15 cellular contexts compared by ENCODE assay signal in the genomic region with DNA sequence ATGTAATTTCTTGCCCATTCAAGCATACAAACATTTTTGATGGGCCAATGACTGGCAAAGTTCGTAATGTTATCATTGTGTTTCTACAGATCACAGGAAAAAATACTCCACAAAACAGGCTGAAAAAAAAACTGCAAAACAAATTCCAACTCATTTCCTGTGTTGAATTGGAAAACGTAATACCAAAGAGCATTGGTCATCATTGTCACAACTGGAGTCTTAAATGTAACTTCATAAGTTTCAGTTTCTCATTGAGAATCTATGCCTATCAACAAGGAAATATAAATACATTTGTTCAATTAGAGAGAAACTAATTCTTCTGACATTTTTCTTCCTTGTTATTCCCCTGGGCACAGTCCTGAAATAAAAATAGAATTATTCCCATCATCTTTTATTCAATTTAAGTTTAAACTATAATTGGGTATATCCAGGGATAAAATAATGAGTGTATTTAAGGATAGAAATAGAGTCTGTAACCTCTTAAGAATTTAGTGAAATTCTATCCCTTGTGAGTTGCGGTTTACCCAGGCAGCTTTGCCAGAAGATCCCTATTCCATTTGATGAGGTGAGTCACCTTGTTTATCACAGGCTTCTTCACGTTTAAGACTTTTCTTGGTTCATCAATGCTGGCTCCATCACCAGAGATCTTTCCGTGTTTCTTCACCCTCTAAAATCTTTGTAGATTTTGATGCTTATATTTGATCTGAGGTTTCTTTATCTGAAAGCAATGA.
DNase-seq lines count a peak whose midpoint lies in the region; ATAC-seq, FAIRE-seq and TF ChIP-seq lines count a peak whose summit lies in the region.
"Had no signal": no experiment of that assay in that cellular context is flagged by ENCODE, and none has a peak within 500 bp of the region (broad histone marks: within the 10 kb centered on the region; RNA-seq: fewer than 3 reads in every experiment).

No MANE protein-coding gene starts in this region.

- no peak overlapping the region for H3K4me3 ChIP-seq in right cardiac atrium (ENCODE audit: low read length)
- H3K4me3 ChIP-seq in astrocyte (ENCODE audit: insufficient read depth, low read depth, low read length) = no peak overlapping the region
- H3K4me3 ChIP-seq: sigmoid colon, transverse colon had no signal

- WGBS in right cardiac atrium = 54% methylated on average over 5 of the region's 5 CpGs

- H3K4me1 ChIP-seq in right cardiac atrium (ENCODE audit: control insufficient read depth, insufficient read depth, low read length) = peaks cover 1% of the 10 kb centered on the region
- H3K4me1 ChIP-seq in astrocyte (ENCODE audit: insufficient read depth, low read length) = no peaks in the 10 kb centered on the region
- H3K4me1 ChIP-seq: transverse colon had no signal

- no peak for TF ChIP-seq CTCF in astrocyte (IDR thresholded peaks at IDR 0.05; ENCODE audit: insufficient read depth, low read depth, low read length)

- peak overlapping the region; percentile 43 for H3K4me2 ChIP-seq in astrocyte (ENCODE audit: low read length)

- no peaks in the 10 kb centered on the region for H3K36me3 Mint-ChIP-seq in astrocyte (ENCODE audit: low read depth, unreplicated experiment)
- H3K36me3 Mint-ChIP-seq: activated naive CD8-positive, alpha-beta T cell had no signal

- H4K20me1 ChIP-seq in astrocyte (ENCODE audit: insufficient read depth, low read length) = no peaks in the 10 kb centered on the region

- DNase-seq in right cardiac atrium (no peak), Right ventricle myocardium inferior (ENCODE audit: missing footprints) (no peak), astrocyte (ENCODE audit: low read depth) (peak; percentile 33), hepatic stellate cell (ENCODE audit: low spot score) (peak; percentile 56), NK-92 (lab: John Stamatoyannopoulos, UW; ENCODE audit: unreplicated experiment) (no peak), GM19239 (ENCODE audit: insufficient read length, low spot score) (no peak)
- DNase-seq: ACHN, MV-4-11, NCI-H510A, RPMI8226, sigmoid colon, transverse colon had no signal

- no peaks in the 10 kb centered on the region for H3K27me3 Mint-ChIP-seq in astrocyte (ENCODE audit: low read depth, unreplicated experiment)
- H3K27me3 Mint-ChIP-seq: activated naive CD8-positive, alpha-beta T cell had no signal

- no peak for ATAC-seq in right cardiac atrium
- ATAC-seq in Right ventricle myocardium inferior = no peak
- no peak for ATAC-seq in HG02763 (IDR thresholded peaks at IDR 0.05; ENCODE audit: unreplicated experiment)
- ATAC-seq in HG03342 (IDR thresholded peaks at IDR 0.05; ENCODE audit: unreplicated experiment) = no peak

- peak overlapping the region; percentile 52 for H3K27ac ChIP-seq in right cardiac atrium (ENCODE audit: low read length)
- peak overlapping the region; percentile 45 for H3K27ac ChIP-seq in astrocyte (ENCODE audit: low read depth, low read length)
- H3K27ac ChIP-seq: sigmoid colon, transverse colon had no signal

- H3K4me1 Mint-ChIP-seq in astrocyte (ENCODE audit: low read depth, unreplicated experiment) = peaks cover 18% of the 10 kb centered on the region

- peak overlapping the region; percentile 36 for H3K27ac Mint-ChIP-seq in astrocyte (ENCODE audit: unreplicated experiment)
- H3K27ac Mint-ChIP-seq: activated naive CD8-positive, alpha-beta T cell had no signal

- no peaks in the 10 kb centered on the region for H3K9me3 ChIP-seq in right cardiac atrium (ENCODE audit: control insufficient read depth, low read length)
- H3K9me3 ChIP-seq in astrocyte (ENCODE audit: insufficient read depth, low read depth, low read length) = no peaks in the 10 kb centered on the region
- H3K9me3 ChIP-seq: sigmoid colon, transverse colon had no signal

- intact Hi-C loops in right cardiac atrium (cut with DNase I) = no loop called here
- intact Hi-C loops in Right ventricle myocardium inferior (cut with DNase I) = no loop called here

- no peak overlapping the region for H3K4me3 Mint-ChIP-seq in astrocyte (ENCODE audit: unreplicated experiment)
- H3K4me3 Mint-ChIP-seq: activated naive CD8-positive, alpha-beta T cell had no signal

- FAIRE-seq in astrocyte (lab: Jason Lieb, UNC) = no peak
- FAIRE-seq in GM19239 (lab: Jason Lieb, UNC) = no peak

- no peak overlapping the region for H3K9ac ChIP-seq in astrocyte (ENCODE audit: low read length)

- H3K9me3 Mint-ChIP-seq in astrocyte (ENCODE audit: unreplicated experiment) = no peaks in the 10 kb centered on the region

- H3K79me2 ChIP-seq in astrocyte (ENCODE audit: insufficient read depth, low read length) = no peaks in the 10 kb centered on the region

- no peak overlapping the region for H2AFZ ChIP-seq in astrocyte (ENCODE audit: low read depth, low read length)

- no peaks in the 10 kb centered on the region for H3K36me3 ChIP-seq in astrocyte (ENCODE audit: insufficient read depth, low read length)
- H3K36me3 ChIP-seq: sigmoid colon, transverse colon had no signal

- H3K27me3 ChIP-seq in right cardiac atrium (ENCODE audit: control insufficient read depth, insufficient read depth) (no peaks in the 10 kb centered on the region), astrocyte (ENCODE audit: insufficient read depth, low read length) (peaks cover 3% of the 10 kb centered on the region)
- H3K27me3 ChIP-seq: sigmoid colon, transverse colon had no signal

Comparison
In these comparisons a context has a peak if more than half of its experiments do, and no peak if none do; other contexts are left out.
1. DNase-seq: peak in astrocyte (single experiment) and hepatic stellate cell (single experiment); none in right cardiac atrium (0 of 3), Right ventricle myocardium inferior (single experiment), NK-92 (single experiment) and GM19239 (single experiment).